In genomic region chr18:2102022-2102421, GRCh38 we compare ENCODE assay signal across 17 cellular contexts.
DNase-seq lines count a peak whose midpoint lies in the region; ATAC-seq and TF ChIP-seq lines count a peak whose summit lies in the region.
"Had no signal": no experiment of that assay in that cellular context is flagged by ENCODE, and none has a peak within 500 bp of the region (broad histone marks: within the 10 kb centered on the region; RNA-seq: fewer than 3 reads in every experiment).

No MANE protein-coding gene starts in this region.

- H3K9me3 ChIP-seq in right cardiac atrium (ENCODE audit: control insufficient read depth, low read length): no peaks in the 10 kb centered on the region

- no peak overlapping the region for H3K27ac ChIP-seq in right cardiac atrium (ENCODE audit: low read length)
- H3K27ac ChIP-seq: GM23248 had no signal

- H3K27me3 ChIP-seq in right cardiac atrium (ENCODE audit: control insufficient read depth, insufficient read depth): no peaks in the 10 kb centered on the region

- H3K4me1 ChIP-seq in right cardiac atrium (ENCODE audit: control insufficient read depth, insufficient read depth, low read length): no peaks in the 10 kb centered on the region

- TF ChIP-seq POLR2A in GM18505 (IDR thresholded peaks at IDR 0.05; ENCODE audit: borderline replicate concordance, extremely low read depth, insufficient read depth, insufficient read length): no peak

- ATAC-seq in GM18505 (IDR thresholded peaks at IDR 0.05; ENCODE audit: unreplicated experiment): peak; percentile 66
- peak; percentile 72 for ATAC-seq in GM19467 (IDR thresholded peaks at IDR 0.05; ENCODE audit: unreplicated experiment)
- ATAC-seq in HG03103 (IDR thresholded peaks at IDR 0.05; ENCODE audit: low read depth, unreplicated experiment): peak; percentile 60
- no peak for ATAC-seq in GM21825 (IDR thresholded peaks at IDR 0.05; ENCODE audit: unreplicated experiment)
- no peak for ATAC-seq in right cardiac atrium
- ATAC-seq in HG02588 (IDR thresholded peaks at IDR 0.05; ENCODE audit: unreplicated experiment): no peak
- ATAC-seq: activated CD8-positive, alpha-beta memory T cell treated with anti-CD3 and anti-CD28 coated beads, Interleukin-2, amount 10 ng/mL, durations not matched to agents 7 days and 5 days had no signal

- intact Hi-C loops in right cardiac atrium (cut with DNase I): loop anchor here in 3 of 4 donors (5.0 to 10.0 kb wide), 3 partner anchors 123 to 443 kb away; no protein-coding TSS in a partner anchor

- DNase-seq in NOMO-1 treated with DMSO at 0.1 percent for 48 hours (lab: John Stamatoyannopoulos, UW; ENCODE audit: unreplicated experiment) (peak; percentile 53), right cardiac atrium (no peak), NCI-H446 treated with DMSO at 0.1 percent for 48 hours (lab: John Stamatoyannopoulos, UW) (no peak)
- DNase-seq: activated CD8-positive, alpha-beta memory T cell treated with anti-CD3 and anti-CD28 coated beads, Interleukin-2, amount 10 ng/mL, durations not matched to agents 7 days and 5 days; activated naive CD4-positive, alpha-beta T cell; erythroblast; GM23248; mammary epithelial cell; NCI-H2029; NCI-H526; RPMI8226; stimulated activated CD4-positive, alpha-beta T cell treated with anti-CD3 and anti-CD28 coated beads, Interleukin-2, amount 100 ng/mL, for 24 hours had no signal

- H3K4me3 ChIP-seq in right cardiac atrium (ENCODE audit: low read length): no peak overlapping the region
- H3K4me3 ChIP-seq: GM23248 had no signal

Comparison
In these comparisons a context has a peak if more than half of its experiments do, and no peak if none do; other contexts are left out.
1. ATAC-seq: peak in GM18505 (single experiment), GM19467 (single experiment) and HG03103 (single experiment); none in GM21825 (single experiment), right cardiac atrium (0 of 2) and HG02588 (single experiment).